Comparison of ENCODE assay signal across 15 cellular contexts in the genomic region with DNA sequence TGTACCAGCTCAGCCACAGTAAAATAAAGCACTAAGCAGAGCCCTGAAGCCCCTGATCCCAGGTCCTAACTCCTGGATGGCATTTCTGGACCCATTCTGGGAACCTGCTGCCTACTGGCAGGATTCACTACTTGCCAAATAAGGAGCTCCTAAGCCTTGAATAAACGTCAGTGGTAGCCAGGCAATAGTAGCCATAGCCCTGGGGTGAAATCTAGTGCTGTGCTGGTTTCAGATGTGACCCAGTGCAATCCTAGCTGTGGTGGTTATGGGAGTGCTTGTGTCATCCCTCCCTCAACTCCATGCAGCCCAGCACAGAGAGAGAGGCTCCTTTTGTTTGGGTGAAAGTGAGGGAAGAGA. TPM values are rescaled to one million over a fixed set of nuclear protein-coding genes. Genes with fewer than 3 reads are reported as not detected.
A peak's percentile ranks its signal among the peaks of the same experiment; 100 is the strongest.
DNase-seq lines count a peak whose midpoint lies in the region; ATAC-seq and TF ChIP-seq lines count a peak whose summit lies in the region.
"Had no signal": no experiment of that assay in that cellular context is flagged by ENCODE, and none has a peak within 500 bp of the region (broad histone marks: within the 10 kb centered on the region; RNA-seq: fewer than 3 reads in every experiment).

No MANE protein-coding gene starts in this region.

- peaks cover 28% of the 10 kb centered on the region for H3K36me3 Mint-ChIP-seq in WTC11
- no peaks in the 10 kb centered on the region for H3K36me3 Mint-ChIP-seq in stimulated activated memory B cell treated with anti-CD40 and anti-IgM and Interleukin-4, amounts not matched to agents 10 μg/mL and 1 μg/mL and 100 μg/mL, for 72 hours
- H3K36me3 Mint-ChIP-seq: CD14-positive monocyte had no signal

- no peaks in the 10 kb centered on the region for H3K27me3 Mint-ChIP-seq in WTC11 (ENCODE audit: low read depth)
- no peaks in the 10 kb centered on the region for H3K27me3 Mint-ChIP-seq in stimulated activated memory B cell treated with anti-CD40 and anti-IgM and Interleukin-4, amounts not matched to agents 10 μg/mL and 1 μg/mL and 100 μg/mL, for 72 hours

- no peak for TF ChIP-seq CTCF in WTC11 (IDR thresholded peaks at IDR 0.05)

- DNase-seq in ELF-1 (ENCODE audit: low read depth, low spot score) = peak; percentile 29
- peak; percentile 29 for DNase-seq in H4 (ENCODE audit: low spot score)
- no peak for DNase-seq in WTC11 (ENCODE audit: low spot score)
- peak; percentile 2 for DNase-seq in iris pigment epithelial cell (ENCODE audit: low read depth)
- no peak for DNase-seq in activated naive CD4-positive, alpha-beta T cell (lab: John Stamatoyannopoulos, UW)
- no peak for DNase-seq in GOT3 (lab: John Stamatoyannopoulos, UW)
- DNase-seq: ACHN, AML-193, DMS153, NCI-H1417 treated with DMSO at 0.1 percent for 48 hours, NCI-H1930, NCI-H2171, PC-9 had no signal

- H3K27ac Mint-ChIP-seq in WTC11 = peak overlapping the region; percentile 28; the same call in 1 of the 2 replicates
- H3K27ac Mint-ChIP-seq in stimulated activated memory B cell treated with anti-CD40 and anti-IgM and Interleukin-4, amounts not matched to agents 10 μg/mL and 1 μg/mL and 100 μg/mL, for 72 hours = no peak overlapping the region
- H3K27ac Mint-ChIP-seq: CD14-positive monocyte had no signal

- H3K4me1 Mint-ChIP-seq in WTC11 = peaks cover 22% of the 10 kb centered on the region
- H3K4me1 Mint-ChIP-seq in stimulated activated memory B cell treated with anti-CD40 and anti-IgM and Interleukin-4, amounts not matched to agents 10 μg/mL and 1 μg/mL and 100 μg/mL, for 72 hours = no peaks in the 10 kb centered on the region
- H3K4me1 Mint-ChIP-seq: CD14-positive monocyte had no signal

- peak; percentile 82 for ATAC-seq in WTC11
- ATAC-seq in stimulated activated memory B cell treated with anti-CD40 and anti-IgM and Interleukin-4, amounts not matched to agents 10 μg/mL and 1 μg/mL and 100 μg/mL, for 72 hours = no peak

- POLR2A ChIA-PET in WTC11 (lab: Charles Lee) = no interaction called here

- H3K9me3 Mint-ChIP-seq in WTC11 = peaks cover 28% of the 10 kb centered on the region
- H3K9me3 Mint-ChIP-seq in stimulated activated memory B cell treated with anti-CD40 and anti-IgM and Interleukin-4, amounts not matched to agents 10 μg/mL and 1 μg/mL and 100 μg/mL, for 72 hours = peaks cover 12% of the 10 kb centered on the region

- CTCF ChIA-PET in WTC11 (lab: Charles Lee) = no interaction called here

- H3K4me3 Mint-ChIP-seq in WTC11 = no peak overlapping the region
- no peak overlapping the region for H3K4me3 Mint-ChIP-seq in stimulated activated memory B cell treated with anti-CD40 and anti-IgM and Interleukin-4, amounts not matched to agents 10 μg/mL and 1 μg/mL and 100 μg/mL, for 72 hours
- H3K4me3 Mint-ChIP-seq: CD14-positive monocyte had no signal

TF ChIP-seq in WTC11, 78 proteins besides CTCF, POLR2A, EP300 and RAD21:
- TF ChIP-seq RELA (CRISPR knock-in tag; IDR thresholded peaks at IDR 0.05; ENCODE audit: borderline replicate concordance) = no peak
- TF ChIP-seq ZNF317 (CRISPR knock-in tag; IDR thresholded peaks at IDR 0.05; ENCODE audit: borderline replicate concordance, low read depth) = no peak
- TF ChIP-seq NR2C2 (CRISPR knock-in tag; IDR thresholded peaks at IDR 0.05) = no peak
- TF ChIP-seq, protein P1, sequence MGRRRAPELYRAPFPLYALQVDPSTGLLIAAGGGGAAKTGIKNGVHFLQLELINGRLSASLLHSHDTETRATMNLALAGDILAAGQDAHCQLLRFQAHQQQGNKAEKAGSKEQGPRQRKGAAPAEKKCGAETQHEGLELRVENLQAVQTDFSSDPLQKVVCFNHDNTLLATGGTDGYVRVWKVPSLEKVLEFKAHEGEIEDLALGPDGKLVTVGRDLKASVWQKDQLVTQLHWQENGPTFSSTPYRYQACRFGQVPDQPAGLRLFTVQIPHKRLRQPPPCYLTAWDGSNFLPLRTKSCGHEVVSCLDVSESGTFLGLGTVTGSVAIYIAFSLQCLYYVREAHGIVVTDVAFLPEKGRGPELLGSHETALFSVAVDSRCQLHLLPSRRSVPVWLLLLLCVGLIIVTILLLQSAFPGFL (CRISPR knock-in tag; IDR thresholded peaks at IDR 0.05; ENCODE audit: borderline replicate concordance) = no peak
- no peak for TF ChIP-seq OVOL2 (CRISPR knock-in tag; IDR thresholded peaks at IDR 0.05; ENCODE audit: borderline replicate concordance)
- no peak for TF ChIP-seq KAT7 (CRISPR knock-in tag; IDR thresholded peaks at IDR 0.05; ENCODE audit: borderline replicate concordance)
- TF ChIP-seq, protein P2, sequence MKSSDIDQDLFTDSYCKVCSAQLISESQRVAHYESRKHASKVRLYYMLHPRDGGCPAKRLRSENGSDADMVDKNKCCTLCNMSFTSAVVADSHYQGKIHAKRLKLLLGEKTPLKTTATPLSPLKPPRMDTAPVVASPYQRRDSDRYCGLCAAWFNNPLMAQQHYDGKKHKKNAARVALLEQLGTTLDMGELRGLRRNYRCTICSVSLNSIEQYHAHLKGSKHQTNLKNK (CRISPR knock-in tag; IDR thresholded peaks at IDR 0.05) = no peak
- TF ChIP-seq, protein P3, sequence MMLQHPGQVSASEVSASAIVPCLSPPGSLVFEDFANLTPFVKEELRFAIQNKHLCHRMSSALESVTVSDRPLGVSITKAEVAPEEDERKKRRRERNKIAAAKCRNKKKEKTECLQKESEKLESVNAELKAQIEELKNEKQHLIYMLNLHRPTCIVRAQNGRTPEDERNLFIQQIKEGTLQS (CRISPR knock-in tag; conservative IDR thresholded peaks at IDR 0.05) = no peak
- TF ChIP-seq, protein P4, sequence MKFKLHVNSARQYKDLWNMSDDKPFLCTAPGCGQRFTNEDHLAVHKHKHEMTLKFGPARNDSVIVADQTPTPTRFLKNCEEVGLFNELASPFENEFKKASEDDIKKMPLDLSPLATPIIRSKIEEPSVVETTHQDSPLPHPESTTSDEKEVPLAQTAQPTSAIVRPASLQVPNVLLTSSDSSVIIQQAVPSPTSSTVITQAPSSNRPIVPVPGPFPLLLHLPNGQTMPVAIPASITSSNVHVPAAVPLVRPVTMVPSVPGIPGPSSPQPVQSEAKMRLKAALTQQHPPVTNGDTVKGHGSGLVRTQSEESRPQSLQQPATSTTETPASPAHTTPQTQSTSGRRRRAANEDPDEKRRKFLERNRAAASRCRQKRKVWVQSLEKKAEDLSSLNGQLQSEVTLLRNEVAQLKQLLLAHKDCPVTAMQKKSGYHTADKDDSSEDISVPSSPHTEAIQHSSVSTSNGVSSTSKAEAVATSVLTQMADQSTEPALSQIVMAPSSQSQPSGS (CRISPR knock-in tag; IDR thresholded peaks at IDR 0.05; ENCODE audit: borderline replicate concordance, low read depth) = no peak
- TF ChIP-seq TEAD4 (CRISPR knock-in tag; IDR thresholded peaks at IDR 0.05) = no peak
- no peak for TF ChIP-seq NFATC4 (CRISPR knock-in tag; IDR thresholded peaks at IDR 0.05)
- no peak for TF ChIP-seq ESRRA (CRISPR knock-in tag; IDR thresholded peaks at IDR 0.05; ENCODE audit: borderline replicate concordance)
- no peak for TF ChIP-seq CBFB (CRISPR knock-in tag; IDR thresholded peaks at IDR 0.05; ENCODE audit: low read depth)
- TF ChIP-seq ZNF423 (CRISPR knock-in tag; IDR thresholded peaks at IDR 0.05) = no peak
- no peak for TF ChIP-seq JUN (CRISPR knock-in tag; IDR thresholded peaks at IDR 0.05)
- TF ChIP-seq IRF2 (CRISPR knock-in tag; IDR thresholded peaks at IDR 0.05; ENCODE audit: borderline replicate concordance, low read depth) = no peak

RNA-seq across cellular contexts. Expression of a gene that starts 43.7 kb away (rescaled TPM):
- 2.4 and 2.7 TPM in 2 replicates for total RNA-seq in H4 (2014; rRNA removed; shearing (Covaris generic))
- total RNA-seq in WTC11 (2021) = 2.0 to 4.2 TPM (median 3.0 TPM) in 3 replicates

Comparison
In these comparisons a context has a peak if more than half of its experiments do, and no peak if none do; other contexts are left out.
1. DNase-seq: peak in ELF-1 (single experiment), H4 (single experiment) and iris pigment epithelial cell (single experiment); none in WTC11 (single experiment), activated naive CD4-positive, alpha-beta T cell (0 of 4) and GOT3 (single experiment).